19 cellular contexts compared by ENCODE assay signal in the genomic region with DNA sequence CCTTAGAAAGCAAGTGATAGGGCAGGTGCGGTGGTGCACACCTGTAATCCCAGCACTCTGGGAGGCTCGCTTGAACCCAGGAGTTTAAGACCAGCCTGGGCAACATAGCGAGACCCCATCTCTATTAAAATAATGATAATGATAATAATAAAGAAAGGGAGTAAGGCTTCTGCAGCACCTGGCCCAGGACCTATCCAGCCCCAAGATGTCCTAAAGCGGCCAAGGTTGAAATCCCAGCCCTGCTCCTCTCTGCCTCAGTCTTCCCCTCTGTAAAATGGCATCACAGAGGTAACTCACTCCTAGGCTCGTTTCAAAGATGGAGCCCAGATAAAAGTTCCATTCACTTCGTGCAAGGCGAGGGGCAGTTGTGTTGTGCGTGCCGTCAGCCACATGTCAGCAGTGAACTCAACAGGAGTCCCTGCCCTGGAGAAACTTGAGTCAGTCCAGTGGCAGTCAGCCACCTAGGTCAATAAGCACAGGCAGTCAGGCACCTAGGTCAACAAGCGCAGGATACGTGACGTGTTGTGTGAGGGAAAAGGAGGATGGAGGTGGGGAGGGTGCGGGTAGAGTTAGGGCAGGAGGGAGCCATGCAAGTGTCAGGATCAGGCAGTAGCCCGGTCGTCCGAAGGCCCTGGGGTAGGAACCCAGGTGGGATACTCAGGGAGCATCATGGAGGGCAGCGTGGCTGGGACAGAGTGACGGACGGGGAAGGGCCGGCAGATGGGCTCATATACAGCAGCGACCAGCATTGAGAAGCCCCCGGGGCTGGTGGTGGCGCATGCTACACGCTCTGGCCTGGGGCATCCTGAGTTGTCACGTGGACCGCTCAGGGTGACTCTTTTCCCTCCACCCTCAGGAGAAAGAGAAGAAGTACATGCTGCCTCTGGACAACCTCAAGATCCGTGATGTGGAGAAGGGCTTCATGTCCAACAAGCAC. TPM values are rescaled to one million over a fixed set of nuclear protein-coding genes. Genes with fewer than 3 reads are reported as not detected.
DNase-seq lines count a peak whose midpoint lies in the region; ATAC-seq and TF ChIP-seq lines count a peak whose summit lies in the region.
"Had no signal": no experiment of that assay in that cellular context is flagged by ENCODE, and none has a peak within 500 bp of the region (broad histone marks: within the 10 kb centered on the region; RNA-seq: fewer than 3 reads in every experiment).

No MANE protein-coding gene starts in this region.

- POLR2A ChIA-PET in activated CD4-positive, alpha-beta T cell treated with anti-CD3 and anti-CD28 coated beads, Interleukin-2, amount 10 ng/mL, durations not matched to agents 7 days and 5 days (lab: Charles Lee): no interaction called here
- POLR2A ChIA-PET in IMR-90 (lab: Charles Lee; ENCODE audit: unreplicated experiment): no interaction called here

- H3K9me3 ChIP-seq in IMR-90 (ENCODE audit: control insufficient read depth, insufficient read depth, low read length) (no peaks in the 10 kb centered on the region), neuronal stem cell (replicated peaks in 1 of 2; ENCODE audit: control insufficient read depth in 2 of 2, insufficient read depth in 1 of 2, low read depth in 1 of 2, low read length in 2 of 2) (no peaks in the 10 kb centered on the region)
- H3K9me3 ChIP-seq: BLaER1 treated with 17β-estradiol and CSF1 and Interleukin-3, amounts not matched to agents 10 nM and 100 nM had no signal

- no peaks in the 10 kb centered on the region for H3K9me3 Mint-ChIP-seq in activated CD4-positive, alpha-beta T cell treated with anti-CD3 and anti-CD28 coated beads, Interleukin-2, amount 10 ng/mL, durations not matched to agents 7 days and 5 days
- H3K9me3 Mint-ChIP-seq in effector memory CD8-positive, alpha-beta T cell: no peaks in the 10 kb centered on the region
- H3K9me3 Mint-ChIP-seq: GM23338 had no signal

- H2BK5ac ChIP-seq in IMR-90 (ENCODE audit: low read depth, low read length, poor library complexity, severe bottlenecking): peak overlapping the region; percentile 99
- H2BK5ac ChIP-seq in neuronal stem cell (ENCODE audit: low read length): peak overlapping the region; percentile 12

- CTCF ChIA-PET in activated CD4-positive, alpha-beta T cell treated with anti-CD3 and anti-CD28 coated beads, Interleukin-2, amount 10 ng/mL, durations not matched to agents 7 days and 5 days (lab: Charles Lee): interaction anchor here (0.7 to 4.2 kb wide), 5 partner anchors 12 to 102 kb away, joined by 3 to 22 read pairs (median 4); a partner anchor contains a TSS
- CTCF ChIA-PET in IMR-90 (lab: Yijun Ruan, JAX): no interaction called here

- in situ Hi-C loops in IMR-90 (cut with MboI; ENCODE audit: low sequenced_read_pairs): no loop called here

- H4K5ac ChIP-seq in IMR-90 (ENCODE audit: low read depth, low read length): peak overlapping the region; percentile 93; the same call in 1 of the 2 replicates

- TF ChIP-seq RAD21 in IMR-90 (IDR thresholded peaks at IDR 0.05; ENCODE audit: low read length): no peak

- H4K8ac ChIP-seq in IMR-90 (ENCODE audit: low read depth in 2 of 2, low read length in 2 of 2) (peak overlapping the region in 1 of 2 experiments; percentile 95; a peak in 2 of 4 replicates), neuronal stem cell (ENCODE audit: low read depth, low read length) (no peak overlapping the region)

- no peak for TF ChIP-seq POLR2A in IMR-90 (IDR thresholded peaks at IDR 0.05; ENCODE audit: low read depth, low read length)

- H3K27me3 ChIP-seq in IMR-90 (ENCODE audit: control insufficient read depth, insufficient read depth, low read length) (no peaks in the 10 kb centered on the region), neuronal stem cell (ENCODE audit: control insufficient read depth in 3 of 3, insufficient read depth in 3 of 3, low read depth in 1 of 3, low read length in 3 of 3) (no peaks in the 10 kb centered on the region)
- H3K27me3 ChIP-seq: BLaER1 treated with 17β-estradiol and CSF1 and Interleukin-3, amounts not matched to agents 10 nM and 100 nM had no signal

- peaks cover 18% of the 10 kb centered on the region for H3K9me1 ChIP-seq in IMR-90 (ENCODE audit: insufficient read depth, low read length)

- no peak overlapping the region for H3K4me3 Mint-ChIP-seq in activated CD4-positive, alpha-beta T cell treated with anti-CD3 and anti-CD28 coated beads, Interleukin-2, amount 10 ng/mL, durations not matched to agents 7 days and 5 days
- no peak overlapping the region for H3K4me3 Mint-ChIP-seq in effector memory CD8-positive, alpha-beta T cell
- H3K4me3 Mint-ChIP-seq: GM23338 had no signal

- H4K20me1 ChIP-seq in IMR-90 (ENCODE audit: insufficient read depth, low read length): peaks cover 3% of the 10 kb centered on the region

- intact Hi-C loops in IMR-90 (cut with micrococcal nuclease): no loop called here

- H3K27ac ChIP-seq in IMR-90 (ENCODE audit: insufficient read depth, low read length) (peak overlapping the region; percentile 91; the same call in 1 of the 2 replicates), neuronal stem cell (replicated peaks; ENCODE audit: low read length) (no peak overlapping the region)

- dilution Hi-C loops in IMR-90 (cut with HindIII; ENCODE audit: low sequenced_read_pairs, unreplicated experiment): no loop called here

- no peak overlapping the region for H2BK12ac ChIP-seq in neuronal stem cell (ENCODE audit: low read length)

- WGBS in IMR-90 (ENCODE audit: extremely low coverage in 2 of 2, insufficient read length in 1 of 2), 2 experiments: 97 to 100% methylated on average over 2 to 21 of the region's 27 CpGs
- WGBS in neuronal stem cell (ENCODE audit: extremely low coverage in 2 of 2, insufficient read length in 2 of 2, insufficient replicate concordance in 1 of 2), 2 donors: no CpG with 5 or more reads among the region's 27 CpGs

- peaks cover 47% of the 10 kb centered on the region for H3K36me3 Mint-ChIP-seq in activated CD4-positive, alpha-beta T cell treated with anti-CD3 and anti-CD28 coated beads, Interleukin-2, amount 10 ng/mL, durations not matched to agents 7 days and 5 days (ENCODE audit: low read depth)
- H3K36me3 Mint-ChIP-seq in effector memory CD8-positive, alpha-beta T cell (ENCODE audit: insufficient read depth): peaks cover 47% of the 10 kb centered on the region

- no TSS peak for BruUV-seq in IMR-90 (replicated peaks; lab: Mats Ljungman, UMichigan)

- no peak overlapping the region for H3K56ac ChIP-seq in IMR-90 (ENCODE audit: extremely low read depth, insufficient read depth, low read length)

- H2BK15ac ChIP-seq in IMR-90 (ENCODE audit: low read depth, low read length) (peak overlapping the region; percentile 98; the same call in 1 of the 3 replicates), neuronal stem cell (ENCODE audit: low read length) (no peak overlapping the region)

- H2AFZ ChIP-seq in IMR-90 (replicated peaks; ENCODE audit: low read length, poor library complexity): no peak overlapping the region
- H2AFZ ChIP-seq in neuronal stem cell (ENCODE audit: low read length): no peak overlapping the region
- H2AFZ ChIP-seq: GM23338 had no signal

- H2AK5ac ChIP-seq in IMR-90 (ENCODE audit: low read depth, low read length): peak overlapping the region; percentile 100
- H2AK5ac ChIP-seq in neuronal stem cell (ENCODE audit: low read depth, low read length): peak overlapping the region; percentile 63

- ATAC-seq in IMR-90 (ENCODE audit: low read depth): no peak
- ATAC-seq in effector memory CD8-positive, alpha-beta T cell (replicated peaks): no peak
- no peak for ATAC-seq in HG02870 (IDR thresholded peaks at IDR 0.05; ENCODE audit: unreplicated experiment)
- ATAC-seq: activated CD4-positive, CD25-positive, alpha-beta regulatory T cell treated with anti-CD3 and anti-CD28 coated beads, Interleukin-2, amount 50 U/mL, for 24 hours had no signal

- TF ChIP-seq CTCF in IMR-90 (conservative IDR thresholded peaks at IDR 0.05; ENCODE audit: low read depth, low read length): no peak

- peak overlapping the region; percentile 64 for H3K27ac Mint-ChIP-seq in activated CD4-positive, alpha-beta T cell treated with anti-CD3 and anti-CD28 coated beads, Interleukin-2, amount 10 ng/mL, durations not matched to agents 7 days and 5 days
- H3K27ac Mint-ChIP-seq in effector memory CD8-positive, alpha-beta T cell: peak overlapping the region; percentile 89 to 90
- H3K27ac Mint-ChIP-seq: GM23338 had no signal

- H3K4me2 ChIP-seq in IMR-90 (ENCODE audit: low read depth, low read length): no peak overlapping the region
- H3K4me2 ChIP-seq in neuronal stem cell (ENCODE audit: insufficient read depth, low read length, poor library complexity, severe bottlenecking): no peak overlapping the region
- H3K4me2 ChIP-seq: BLaER1 treated with 17β-estradiol and CSF1 and Interleukin-3, amounts not matched to agents 10 nM and 100 nM; GM23338 had no signal

- H3K4me3 ChIP-seq in IMR-90 (ENCODE audit: insufficient read depth, low read depth, low read length) (no peak overlapping the region), neuronal stem cell (ENCODE audit: low read length in 2 of 2) (no peak overlapping the region)
- H3K4me3 ChIP-seq: BLaER1 treated with 17β-estradiol and CSF1 and Interleukin-3, amounts not matched to agents 10 nM and 100 nM; GM23338 had no signal

- peaks cover 27% of the 10 kb centered on the region for H3K4me1 ChIP-seq in IMR-90 (ENCODE audit: control insufficient read depth, insufficient read depth, low read length)
- no peaks in the 10 kb centered on the region for H3K4me1 ChIP-seq in neuronal stem cell (ENCODE audit: control insufficient read depth in 2 of 2, insufficient read depth in 1 of 2, low read depth in 1 of 2, low read length in 2 of 2)

- H3K27me3 Mint-ChIP-seq in activated CD4-positive, alpha-beta T cell treated with anti-CD3 and anti-CD28 coated beads, Interleukin-2, amount 10 ng/mL, durations not matched to agents 7 days and 5 days: no peaks in the 10 kb centered on the region
- H3K27me3 Mint-ChIP-seq in effector memory CD8-positive, alpha-beta T cell: no peaks in the 10 kb centered on the region

- peak overlapping the region; percentile 99 for H3K4ac ChIP-seq in IMR-90 (ENCODE audit: low read depth, low read length)
- no peak overlapping the region for H3K4ac ChIP-seq in neuronal stem cell (ENCODE audit: low read length)

- no peak overlapping the region for H3K23ac ChIP-seq in IMR-90 (ENCODE audit: low read depth, low read length)
- H3K23ac ChIP-seq in neuronal stem cell (ENCODE audit: low read depth, low read length, poor library complexity): peak overlapping the region; percentile 67

- H3K9ac ChIP-seq in IMR-90 (ENCODE audit: low read depth, low read length) (no peak overlapping the region), neuronal stem cell (ENCODE audit: low read depth, low read length, poor library complexity) (peak overlapping the region; percentile 50)
- H3K9ac ChIP-seq: BLaER1 treated with 17β-estradiol and CSF1 and Interleukin-3, amounts not matched to agents 10 nM and 100 nM had no signal

- H3K36me3 ChIP-seq in IMR-90 (ENCODE audit: control insufficient read depth, insufficient read depth, low read length): peaks cover 47% of the 10 kb centered on the region
- peaks cover 26 to 61% of the 10 kb centered on the region in 2 donors for H3K36me3 ChIP-seq in neuronal stem cell (replicated peaks in 1 of 2; ENCODE audit: control insufficient read depth in 2 of 2, insufficient read depth in 2 of 2, low read length in 2 of 2)

- H3K18ac ChIP-seq in IMR-90 (ENCODE audit: low read depth, low read length) (peak overlapping the region; percentile 58; the same call in 1 of the 2 replicates), neuronal stem cell (ENCODE audit: low read length) (no peak overlapping the region)

- DNase-seq in activated CD4-positive, alpha-beta T cell treated with anti-CD3 and anti-CD28 coated beads, Interleukin-2, amount 10 ng/mL, durations not matched to agents 7 days and 5 days: no peak
- DNase-seq in activated CD4-positive, alpha-beta T cell treated with anti-CD3 and anti-CD28 coated beads for 4 hours: no peak
- DNase-seq in IMR-90 (no peak), neuronal stem cell (ENCODE audit: low spot score) (no peak)
- DNase-seq in effector memory CD8-positive, alpha-beta T cell: no peak
- no peak for DNase-seq in stimulated activated CD4-positive, alpha-beta T cell treated with anti-CD3 and anti-CD28 coated beads, Interleukin-2, amount 100 ng/mL, for 48 hours
- no peak for DNase-seq in stimulated activated CD4-positive, alpha-beta T cell treated with anti-CD3 and anti-CD28 coated beads, Interleukin-4, amount 100 ng/mL, for 4 hours
- DNase-seq: amniotic stem cell; KBM-7; NCI-H1048; NCI-H2081 treated with DMSO at 0.1 percent for 48 hours; NCI-H524; SHP77 treated with DMSO at 0.1 percent for 48 hours; stimulated activated CD4-positive, alpha-beta T cell treated with anti-CD3 and anti-CD28 coated beads, Interleukin-12 subunit alpha, Interleukin-12 subunit beta, amount 100 ng/mL, for 4 hours; stimulated activated naive CD4-positive, alpha-beta T cell treated with Interleukin-2 at 50 U/mL for 16 hours had no signal

- H3K14ac ChIP-seq in IMR-90 (replicated peaks; ENCODE audit: low read depth, low read length) (peak overlapping the region; percentile 99; the same call in 1 of the 2 replicates), neuronal stem cell (ENCODE audit: low read length) (no peak overlapping the region)

- H2BK20ac ChIP-seq in IMR-90 (ENCODE audit: low read depth, low read length): peak overlapping the region; percentile 99; the same call in 1 of the 2 replicates

- H2AK9ac ChIP-seq in IMR-90 (replicated peaks; ENCODE audit: low read depth, low read length, poor library complexity): no peak overlapping the region

- H3K4me1 Mint-ChIP-seq in activated CD4-positive, alpha-beta T cell treated with anti-CD3 and anti-CD28 coated beads, Interleukin-2, amount 10 ng/mL, durations not matched to agents 7 days and 5 days: peaks cover 15% of the 10 kb centered on the region
- H3K4me1 Mint-ChIP-seq in effector memory CD8-positive, alpha-beta T cell (ENCODE audit: low read depth in 2 of 2): peaks cover 16 to 25% of the 10 kb centered on the region in 2 donors
- H3K4me1 Mint-ChIP-seq: GM23338 had no signal

- H2BK120ac ChIP-seq in IMR-90 (ENCODE audit: low read depth, low read length) (peak overlapping the region; percentile 97), neuronal stem cell (ENCODE audit: low read depth, low read length) (no peak overlapping the region)

- peak overlapping the region; percentile 98 for H4K91ac ChIP-seq in IMR-90 (ENCODE audit: insufficient read depth, low read depth, low read length)
- no peak overlapping the region for H4K91ac ChIP-seq in neuronal stem cell (ENCODE audit: low read depth, low read length, poor library complexity)

- H3K79me1 ChIP-seq in IMR-90 (ENCODE audit: low read depth in 1 of 2, low read length in 2 of 2): peaks cover 26 to 62% of the 10 kb centered on the region in 2 experiments; a peak in 3 of 4 replicates
- H3K79me1 ChIP-seq in neuronal stem cell (ENCODE audit: low read depth, low read length): peaks cover 3% of the 10 kb centered on the region

RNA-seq across cellular contexts. Expression of a gene that starts 16.6 kb away (rescaled TPM):
- total RNA-seq in activated CD4-positive, alpha-beta T cell treated with anti-CD3 and anti-CD28 coated beads, Interleukin-2, amount 10 ng/mL, durations not matched to agents 7 days and 5 days: 10 to 100 TPM in 1 of 2 experiments, 1 to 10 TPM in 1; 8.6 to 11.2 TPM
- 32.8 and 37.6 TPM in 2 replicates for total RNA-seq in IMR-90 (2012; rRNA removed)
- 41.4 and 46.3 TPM in 2 replicates for polyA plus RNA-seq in IMR-90 (2012; rRNA removed)
- polyA plus RNA-seq in IMR-90 (2012; cell fraction: cytosol; rRNA removed): 69.8 and 76.0 TPM in 2 replicates
- 17.4 and 25.2 TPM in 2 replicates for polyA plus RNA-seq in IMR-90 (2012; cell fraction: nucleus; rRNA removed; ENCODE audit: low replicate concordance)
- 32.4 TPM for polyA plus RNA-seq in neuronal stem cell (2013, experiment 1 of 2)
- 32.9 TPM for polyA plus RNA-seq in neuronal stem cell (2013, experiment 2 of 2)

RNA-seq across cellular contexts. Expression of a gene that starts 28.8 kb away (rescaled TPM):
- 1 to 10 TPM; 2.4 TPM for total RNA-seq in activated CD4-positive, alpha-beta T cell treated with anti-CD3 and anti-CD28 coated beads, Interleukin-2, amount 10 ng/mL, durations not matched to agents 7 days and 5 days
- total RNA-seq in IMR-90 (2012; rRNA removed): 0.18 and 0.28 TPM in 2 replicates
- polyA plus RNA-seq in IMR-90 (2012; rRNA removed): 0.16 and 0.19 TPM in 2 replicates
- polyA plus RNA-seq in IMR-90 (2012; cell fraction: cytosol; rRNA removed): 0.51 and 0.58 TPM in 2 replicates
- 0.61 and 0.69 TPM in 2 replicates for polyA plus RNA-seq in IMR-90 (2012; cell fraction: nucleus; rRNA removed; ENCODE audit: low replicate concordance)
- 0.15 TPM for polyA plus RNA-seq in neuronal stem cell (2013, experiment 1 of 2)
- 0.14 TPM for polyA plus RNA-seq in neuronal stem cell (2013, experiment 2 of 2)
- total RNA-seq: GM23338 had no signal

RNA-seq across cellular contexts. Expression of a gene that starts 52.0 kb away (rescaled TPM):
- total RNA-seq in activated CD4-positive, alpha-beta T cell treated with anti-CD3 and anti-CD28 coated beads, Interleukin-2, amount 10 ng/mL, durations not matched to agents 7 days and 5 days: 10 to 100 TPM; 32.4 to 34.3 TPM
- 17.2 and 20.3 TPM in 2 replicates for total RNA-seq in IMR-90 (2012; rRNA removed)
- polyA plus RNA-seq in IMR-90 (2012; rRNA removed): 67.1 and 72.1 TPM in 2 replicates
- 48.1 and 93.2 TPM in 2 replicates for polyA plus RNA-seq in IMR-90 (2012; cell fraction: cytosol; rRNA removed)
- 66.7 and 125 TPM in 2 replicates for polyA plus RNA-seq in IMR-90 (2012; cell fraction: nucleus; rRNA removed; ENCODE audit: low replicate concordance)
- polyA plus RNA-seq in neuronal stem cell (2013, experiment 1 of 2): 119 TPM
- polyA plus RNA-seq in neuronal stem cell (2013, experiment 2 of 2): 114 TPM
